ENCODE assay signal across 18 cellular contexts in the genomic region with DNA sequence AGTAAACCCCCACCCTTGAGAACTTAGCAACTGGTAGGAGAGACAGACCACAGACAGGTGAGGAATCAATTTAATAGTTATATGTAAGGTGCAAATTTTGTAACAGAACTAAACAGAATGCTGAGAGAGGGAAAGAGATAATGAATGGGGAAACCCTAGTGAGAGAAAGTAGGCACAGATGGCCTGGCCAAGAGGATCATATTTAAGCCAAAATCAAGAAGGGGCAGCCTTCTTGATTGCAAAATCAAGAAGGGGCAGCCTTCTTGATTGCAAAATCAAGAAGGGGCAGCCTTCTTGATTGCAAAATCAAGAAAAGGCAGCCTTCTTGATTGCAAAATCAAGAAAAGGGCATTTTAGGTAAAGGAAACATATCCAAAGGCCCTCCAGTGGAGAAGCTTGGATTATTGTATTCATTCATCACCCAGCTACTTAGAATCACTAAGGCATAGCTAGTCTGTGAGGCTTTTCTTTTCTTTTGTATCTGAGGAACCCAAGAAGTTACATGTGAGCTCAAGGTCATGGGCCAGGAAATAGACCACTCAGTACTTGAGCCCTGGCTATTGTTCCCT.
"Had no signal": no experiment of that assay in that cellular context is flagged by ENCODE, and none has a peak within 500 bp of the region (broad histone marks: within the 10 kb centered on the region; RNA-seq: fewer than 3 reads in every experiment).

No MANE protein-coding gene starts in this region.

- ATAC-seq: activated CD4-positive, CD25-positive, alpha-beta regulatory T cell treated with anti-CD3 and anti-CD28 coated beads, Interleukin-2, amount 50 U/mL, for 24 hours; activated T-cell treated with anti-CD3 and anti-CD28 coated beads, Interleukin-2, amount 50 U/mL, for 4 hours; left colon; natural killer cell had no signal

- H3K9me3 Mint-ChIP-seq: activated T-cell treated with anti-CD3 and anti-CD28 coated beads, Interleukin-2, amount 50 U/mL, for 4 hours; natural killer cell had no signal

- H3K36me3 ChIP-seq: breast epithelium, esophagus squamous epithelium, lower lobe of right lung, tibial artery had no signal

- H3K36me3 Mint-ChIP-seq: natural killer cell had no signal

- H3K4me3 ChIP-seq: breast epithelium, esophagus squamous epithelium, lower lobe of right lung, tibial artery had no signal

- H3K4me1 Mint-ChIP-seq: natural killer cell had no signal

- H3K27ac Mint-ChIP-seq: natural killer cell had no signal

- H3K9me3 ChIP-seq: esophagus squamous epithelium, lower lobe of right lung, tibial artery had no signal

- H3K4me1 ChIP-seq: breast epithelium, esophagus squamous epithelium, lower lobe of right lung, tibial artery had no signal

- DNase-seq: activated CD4-positive, alpha-beta T cell treated with anti-CD3 and anti-CD28 coated beads, Interleukin-2, amount 50 U/mL, for 1 hour; activated CD8-positive, alpha-beta memory T cell treated with anti-CD3 and anti-CD28 coated beads, Interleukin-2, amount 50 U/mL, for 4 hours; activated effector memory CD4-positive, alpha-beta T cell treated with Interleukin-2 at 50 U/mL for 16 hours; activated naive CD4-positive, alpha-beta T cell treated with anti-CD3 and anti-CD28 coated beads, Interleukin-2, amount 50 U/mL, for 16 hours; activated T-cell treated with anti-CD3 and anti-CD28 coated beads, Interleukin-2, amount 50 U/mL, for 4 hours; effector CD4-positive, alpha-beta T cell; esophagus squamous epithelium; left colon; lower lobe of right lung; natural killer cell; stimulated activated CD4-positive, alpha-beta T cell treated with anti-CD3 and anti-CD28 coated beads, Interleukin-12 subunit alpha, Interleukin-12 subunit beta, amount 100 ng/mL, for 4 hours; stimulated activated CD4-positive, alpha-beta T cell treated with anti-CD3 and anti-CD28 coated beads, Interleukin-1b, Interleukin-23, amount 100 ng/mL, for 48 hours; stimulated activated naive CD4-positive, alpha-beta T cell treated with Interleukin-2 at 50 U/mL for 16 hours; substantia nigra; T1000; tibial artery had no signal

- H3K27ac ChIP-seq: breast epithelium, esophagus squamous epithelium, lower lobe of right lung, tibial artery had no signal

- H3K4me3 Mint-ChIP-seq: activated T-cell treated with anti-CD3 and anti-CD28 coated beads, Interleukin-2, amount 50 U/mL, for 4 hours; natural killer cell had no signal
